Comparison of ENCODE assay signal across 9 cellular contexts in genomic region chr9:106878943-106879916, GRCh38. TPM values are rescaled to one million over a fixed set of nuclear protein-coding genes. Genes with fewer than 3 reads are reported as not detected.
DNase-seq lines count a peak whose midpoint lies in the region; ATAC-seq, FAIRE-seq and TF ChIP-seq lines count a peak whose summit lies in the region.
"Had no signal": no experiment of that assay in that cellular context is flagged by ENCODE, and none has a peak within 500 bp of the region (broad histone marks: within the 10 kb centered on the region; RNA-seq: fewer than 3 reads in every experiment).

No MANE protein-coding gene starts in this region.

- H3K9me3 Mint-ChIP-seq in astrocyte (ENCODE audit: unreplicated experiment) = peaks cover 4% of the 10 kb centered on the region
- H3K9me3 Mint-ChIP-seq: naive B cell had no signal

- H2BK15ac ChIP-seq in IMR-90 (ENCODE audit: low read depth, low read length) = 0 out of 3 replicates have a peak overlapping the region, but pooled peaks have one; percentile 5

- 0% methylated on average over 2 of the region's 7 CpGs; no CpG with 5 or more reads in 1 of the 2 experiments for WGBS in IMR-90 (ENCODE audit: extremely low coverage in 2 of 2, insufficient read length in 1 of 2), 2 experiments
- 56 to 81% (median 68%) methylated on average over 7 of the region's 7 CpGs for WGBS in small intestine, 3 donors

- H3K9me3 ChIP-seq in IMR-90 (ENCODE audit: control insufficient read depth, insufficient read depth, low read length) = no peaks in the 10 kb centered on the region
- H3K9me3 ChIP-seq in astrocyte (ENCODE audit: insufficient read depth, low read depth, low read length) = no peaks in the 10 kb centered on the region
- H3K9me3 ChIP-seq in iPS-15b (ENCODE audit: control insufficient read depth, insufficient read depth, low read length) = no peaks in the 10 kb centered on the region
- H3K9me3 ChIP-seq in small intestine (ENCODE audit: control insufficient read depth, low read depth) = no peaks in the 10 kb centered on the region
- no peaks in the 10 kb centered on the region for H3K9me3 ChIP-seq in effector memory CD4-positive, alpha-beta T cell (ENCODE audit: control insufficient read depth, low read length)

- H4K8ac ChIP-seq in IMR-90 (ENCODE audit: low read depth in 2 of 2, low read length in 2 of 2) = peak overlapping the region in 1 of 2 experiments; percentile 13; a peak in 3 of 4 replicates

- H3K4me1 Mint-ChIP-seq in astrocyte (ENCODE audit: low read depth, unreplicated experiment) = peaks cover 83% of the 10 kb centered on the region
- H3K4me1 Mint-ChIP-seq: naive B cell had no signal

- H3K27ac ChIP-seq in IMR-90 (ENCODE audit: insufficient read depth, low read length) (peak overlapping the region; percentile 22; the same call in 1 of the 2 replicates), astrocyte (ENCODE audit: low read depth, low read length) (no peak overlapping the region), small intestine (ENCODE audit: low read depth in 1 of 2, low read length in 1 of 2) (peak overlapping the region in 1 of 2 donors; percentile 22)
- H3K27ac ChIP-seq in effector memory CD4-positive, alpha-beta T cell (ENCODE audit: insufficient read depth, low read length, poor library complexity, severe bottlenecking) = no peak overlapping the region

- H2BK20ac ChIP-seq in IMR-90 (ENCODE audit: low read depth, low read length) = no peak overlapping the region

- CTCF ChIA-PET in IMR-90 (lab: Yijun Ruan, JAX) = interaction anchor here (0.6 kb wide), 2 partner anchors 715 to 1916 kb away, joined by 3 to 6 read pairs; no protein-coding TSS in a partner anchor

- no peak overlapping the region for H2BK120ac ChIP-seq in IMR-90 (ENCODE audit: low read depth, low read length)

- 0 out of 2 replicates have a peak overlapping the region, but pooled peaks have one; percentile 5 for H3K14ac ChIP-seq in IMR-90 (replicated peaks; ENCODE audit: low read depth, low read length)

- H3K36me3 ChIP-seq in IMR-90 (ENCODE audit: control insufficient read depth, insufficient read depth, low read length) (no peaks in the 10 kb centered on the region), astrocyte (ENCODE audit: insufficient read depth, low read length) (no peaks in the 10 kb centered on the region), iPS-15b (ENCODE audit: control insufficient read depth, insufficient read depth, low read length) (no peaks in the 10 kb centered on the region), small intestine (ENCODE audit: control insufficient read depth in 2 of 2, insufficient read depth in 2 of 2, low read length in 2 of 2) (no peaks in the 10 kb centered on the region)
- H3K36me3 ChIP-seq in effector memory CD4-positive, alpha-beta T cell (ENCODE audit: control insufficient read depth, insufficient read depth, low read length) = no peaks in the 10 kb centered on the region

- no peak overlapping the region for H3K56ac ChIP-seq in IMR-90 (ENCODE audit: extremely low read depth, insufficient read depth, low read length)

- intact Hi-C loops in IMR-90 (cut with micrococcal nuclease) = loop anchor here (2.0 kb wide), 1 partner anchor 14 kb away; no protein-coding TSS in a partner anchor

- H2BK5ac ChIP-seq in IMR-90 (ENCODE audit: low read depth, low read length, poor library complexity, severe bottlenecking) = peak overlapping the region; percentile 10

- H3K4me3 Mint-ChIP-seq in astrocyte (ENCODE audit: unreplicated experiment) = no peak overlapping the region
- H3K4me3 Mint-ChIP-seq: naive B cell had no signal

- no peak for TF ChIP-seq CTCF in IMR-90 (conservative IDR thresholded peaks at IDR 0.05; ENCODE audit: low read depth, low read length)
- no peak for TF ChIP-seq CTCF in astrocyte (IDR thresholded peaks at IDR 0.05; ENCODE audit: insufficient read depth, low read depth, low read length)

- no peaks in the 10 kb centered on the region for H3K27me3 ChIP-seq in IMR-90 (ENCODE audit: control insufficient read depth, insufficient read depth, low read length)
- H3K27me3 ChIP-seq in astrocyte (ENCODE audit: insufficient read depth, low read length) = no peaks in the 10 kb centered on the region
- no peaks in the 10 kb centered on the region for H3K27me3 ChIP-seq in iPS-15b (ENCODE audit: control insufficient read depth, insufficient read depth, low read length)
- H3K27me3 ChIP-seq in small intestine (ENCODE audit: control insufficient read depth in 2 of 2, insufficient read depth in 2 of 2, low read length in 2 of 2) = no peaks in the 10 kb centered on the region
- no peaks in the 10 kb centered on the region for H3K27me3 ChIP-seq in effector memory CD4-positive, alpha-beta T cell (replicated peaks; ENCODE audit: control insufficient read depth, insufficient read depth, low read length, poor library complexity, severe bottlenecking)

- ATAC-seq in IMR-90 (ENCODE audit: low read depth) (peak; percentile 86), HG03457 (IDR thresholded peaks at IDR 0.05; ENCODE audit: unreplicated experiment) (no peak)

- in situ Hi-C loops in IMR-90 (cut with MboI; ENCODE audit: low sequenced_read_pairs) = loop anchor here (25.0 kb wide), 2 partner anchors 408 to 858 kb away; partner anchors contain the start of gene RAD23B

- peak overlapping the region; percentile 60 for H3K27ac Mint-ChIP-seq in astrocyte (ENCODE audit: unreplicated experiment)

- H4K20me1 ChIP-seq in IMR-90 (ENCODE audit: insufficient read depth, low read length) (peaks cover 5% of the 10 kb centered on the region), astrocyte (ENCODE audit: insufficient read depth, low read length) (peaks cover 65% of the 10 kb centered on the region)

- H2AK5ac ChIP-seq in IMR-90 (ENCODE audit: low read depth, low read length) = 0 out of 2 replicates have a peak overlapping the region, but pooled peaks have one; percentile 2

- peak overlapping the region; percentile 48; the same call in 1 of the 2 replicates for H3K18ac ChIP-seq in IMR-90 (ENCODE audit: low read depth, low read length)

- no peak for TF ChIP-seq POLR2A in IMR-90 (IDR thresholded peaks at IDR 0.05; ENCODE audit: low read depth, low read length)

- peaks cover 12% of the 10 kb centered on the region for H3K9me1 ChIP-seq in IMR-90 (ENCODE audit: insufficient read depth, low read length)

- no peaks in the 10 kb centered on the region for H3K27me3 Mint-ChIP-seq in astrocyte (ENCODE audit: low read depth, unreplicated experiment)

- H3K79me2 ChIP-seq in astrocyte (ENCODE audit: insufficient read depth, low read length) = peaks cover 96% of the 10 kb centered on the region

- H3K9ac ChIP-seq in IMR-90 (ENCODE audit: low read depth, low read length) = no peak overlapping the region
- no peak overlapping the region for H3K9ac ChIP-seq in astrocyte (ENCODE audit: low read length)
- H3K9ac ChIP-seq in iPS-15b (ENCODE audit: low read depth, low read length) = peak overlapping the region; percentile 37

- DNase-seq in IMR-90 (peak; percentile 99), astrocyte (ENCODE audit: low read depth) (peak; percentile 98), small intestine (peak; percentile 40), HPDE6-E6E7 (ENCODE audit: extremely low spot score) (no peak), iPS-NIHi11 (ENCODE audit: low spot score) (no peak)
- no peak for DNase-seq in effector memory CD4-positive, alpha-beta T cell
- DNase-seq: naive B cell had no signal

- no peak for TF ChIP-seq RAD21 in IMR-90 (IDR thresholded peaks at IDR 0.05; ENCODE audit: low read length)

- peak overlapping the region; percentile 36 for H2AFZ ChIP-seq in IMR-90 (replicated peaks; ENCODE audit: low read length, poor library complexity)
- H2AFZ ChIP-seq in astrocyte (ENCODE audit: low read depth, low read length) = no peak overlapping the region

- no TSS peak for BruUV-seq in IMR-90 (replicated peaks; lab: Mats Ljungman, UMichigan)

- FAIRE-seq in astrocyte (lab: Jason Lieb, UNC) (peak; percentile 45), small intestine (lab: Jason Lieb, UNC) (no peak)

- H3K79me1 ChIP-seq in IMR-90 (ENCODE audit: low read depth in 1 of 2, low read length in 2 of 2) = peaks cover 36 to 64% of the 10 kb centered on the region in 2 experiments

- H3K4me3 ChIP-seq in IMR-90 (ENCODE audit: insufficient read depth, low read depth, low read length) (no peak overlapping the region), astrocyte (ENCODE audit: insufficient read depth, low read depth, low read length) (no peak overlapping the region), iPS-15b (ENCODE audit: low read depth, low read length) (peak overlapping the region; percentile 18), small intestine (ENCODE audit: low read depth in 1 of 2, low read length in 2 of 2) (no peak overlapping the region)
- no peak overlapping the region for H3K4me3 ChIP-seq in effector memory CD4-positive, alpha-beta T cell (ENCODE audit: insufficient read depth, low read depth, low read length, poor library complexity, severe bottlenecking)

- no peak overlapping the region for H2AK9ac ChIP-seq in IMR-90 (replicated peaks; ENCODE audit: low read depth, low read length, poor library complexity)

- peak overlapping the region; percentile 21; the same call in 1 of the 2 replicates for H3K4ac ChIP-seq in IMR-90 (ENCODE audit: low read depth, low read length)

- H3K36me3 Mint-ChIP-seq in astrocyte (ENCODE audit: low read depth, unreplicated experiment) = peaks cover 7% of the 10 kb centered on the region
- H3K36me3 Mint-ChIP-seq: naive B cell had no signal

- POLR2A ChIA-PET in IMR-90 (lab: Charles Lee; ENCODE audit: unreplicated experiment) = interaction anchor here (0.6 to 0.7 kb wide), 3 partner anchors 14 to 29 kb away, joined by 4 to 24 read pairs (median 6); no protein-coding TSS in a partner anchor

- dilution Hi-C loops in IMR-90 (cut with HindIII; ENCODE audit: low sequenced_read_pairs, unreplicated experiment) = no loop called here

- H3K23ac ChIP-seq in IMR-90 (ENCODE audit: low read depth, low read length) = no peak overlapping the region

- H4K91ac ChIP-seq in IMR-90 (ENCODE audit: insufficient read depth, low read depth, low read length) = no peak overlapping the region

- H3K4me1 ChIP-seq in IMR-90 (ENCODE audit: control insufficient read depth, insufficient read depth, low read length) = peaks cover 24% of the 10 kb centered on the region
- H3K4me1 ChIP-seq in astrocyte (ENCODE audit: insufficient read depth, low read length) = peaks cover 14% of the 10 kb centered on the region
- H3K4me1 ChIP-seq in iPS-15b (ENCODE audit: control insufficient read depth, insufficient read depth, low read length) = peaks cover 75% of the 10 kb centered on the region
- peaks cover 4 to 8% of the 10 kb centered on the region in 2 donors for H3K4me1 ChIP-seq in small intestine (ENCODE audit: control insufficient read depth in 2 of 2, insufficient read depth in 1 of 2, low read depth in 1 of 2, low read length in 1 of 2)
- H3K4me1 ChIP-seq in effector memory CD4-positive, alpha-beta T cell (ENCODE audit: control insufficient read depth, insufficient read depth, low read length, poor library complexity, severe bottlenecking) = no peaks in the 10 kb centered on the region

- peak overlapping the region; percentile 22; the same call in 1 of the 2 replicates for H4K5ac ChIP-seq in IMR-90 (ENCODE audit: low read depth, low read length)

- H3K4me2 ChIP-seq in IMR-90 (ENCODE audit: low read depth, low read length) = peak overlapping the region; percentile 11
- H3K4me2 ChIP-seq in astrocyte (ENCODE audit: low read length) = peak overlapping the region; percentile 44

RNA-seq across cellular contexts. Expression of gene ZNF462, which starts 16.3 kb away (rescaled TPM):
- total RNA-seq in IMR-90 (2012; rRNA removed) (16.1 and 18.8 TPM in 2 replicates), astrocyte (98.4 and 126 TPM in 2 replicates)
- polyA plus RNA-seq in IMR-90 (2012; rRNA removed) (6.1 and 7.8 TPM in 2 replicates), small intestine (1 to 10 TPM in 2 of 3 donors, under 1 TPM in 1; 0.54 to 4.5 (median 2.0) TPM)
- polyA plus RNA-seq in IMR-90 (2012; cell fraction: cytosol; rRNA removed) = 2.6 TPM in 2 replicates
- 5.7 and 10.1 TPM in 2 replicates for polyA plus RNA-seq in IMR-90 (2012; cell fraction: nucleus; rRNA removed; ENCODE audit: low replicate concordance)

Comparison
In these comparisons a context has a peak if more than half of its experiments do, and no peak if none do; other contexts are left out.
1. DNase-seq: peak in IMR-90 (single experiment), astrocyte (single experiment) and small intestine (single experiment); none in effector memory CD4-positive, alpha-beta T cell (0 of 3), HPDE6-E6E7 (single experiment) and iPS-NIHi11 (single experiment).